8 cellular contexts compared by ENCODE assay signal in the genomic region with DNA sequence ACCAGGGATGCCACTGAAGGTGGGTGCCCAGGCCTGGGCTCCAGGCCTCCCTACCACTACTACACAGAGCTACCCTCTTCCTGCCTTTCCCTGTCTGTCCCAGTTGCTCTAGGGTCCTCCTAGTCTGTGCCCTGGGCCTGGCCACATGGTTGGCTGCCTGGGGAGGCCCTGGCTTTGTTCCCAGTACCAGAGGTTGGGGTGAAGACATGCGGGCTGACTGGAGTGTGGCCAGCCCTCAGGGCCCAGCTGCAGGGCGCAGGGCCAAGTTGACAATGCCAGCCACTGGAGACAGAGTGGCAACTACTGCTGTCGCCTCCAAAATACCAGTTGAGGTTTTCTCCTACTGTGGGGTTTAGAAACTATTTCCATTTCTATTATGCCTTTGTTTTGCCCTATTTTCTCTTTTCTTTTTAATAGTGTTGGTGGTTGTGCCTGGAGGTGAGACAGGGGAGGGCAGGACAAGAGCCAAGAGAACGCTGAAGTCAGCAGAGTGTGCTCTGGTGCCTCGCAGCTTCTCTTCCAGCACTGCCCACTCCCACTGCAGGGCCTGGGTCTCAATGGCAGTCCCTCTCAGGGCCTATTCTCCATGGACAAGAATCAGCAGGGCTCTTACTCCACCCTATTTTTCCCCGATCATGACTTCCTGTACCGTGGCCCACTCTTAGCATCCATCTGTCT. TPM values are rescaled to one million over a fixed set of nuclear protein-coding genes. Genes with fewer than 3 reads are reported as not detected.
DNase-seq lines count a peak whose midpoint lies in the region; ATAC-seq lines count a peak whose summit lies in the region.

No MANE protein-coding gene starts in this region.

- ATAC-seq in GM18858 (IDR thresholded peaks at IDR 0.05; ENCODE audit: unreplicated experiment) (no peak), HG02610 (IDR thresholded peaks at IDR 0.05; ENCODE audit: unreplicated experiment) (no peak)

- H3K27ac ChIP-seq in effector memory CD4-positive, alpha-beta T cell (ENCODE audit: insufficient read depth, low read length, poor library complexity, severe bottlenecking), result no peak overlapping the region

- H3K4me1 ChIP-seq in effector memory CD4-positive, alpha-beta T cell (ENCODE audit: control insufficient read depth, insufficient read depth, low read length, poor library complexity, severe bottlenecking), result no peaks in the 10 kb centered on the region

- no peaks in the 10 kb centered on the region for H3K9me3 ChIP-seq in effector memory CD4-positive, alpha-beta T cell (ENCODE audit: control insufficient read depth, low read length)

- H3K27me3 ChIP-seq in effector memory CD4-positive, alpha-beta T cell (replicated peaks; ENCODE audit: control insufficient read depth, insufficient read depth, low read length, poor library complexity, severe bottlenecking), result no peaks in the 10 kb centered on the region

- in situ Hi-C loops in G401 (cut with HindIII; ENCODE audit: low sequenced_read_pairs), result no loop called here

- H3K4me3 ChIP-seq in effector memory CD4-positive, alpha-beta T cell (ENCODE audit: insufficient read depth, low read depth, low read length, poor library complexity, severe bottlenecking), result no peak overlapping the region

- DNase-seq in G401 (ENCODE audit: low spot score), result peak; percentile 0
- peak; percentile 34 for DNase-seq in NCI-H774 (lab: John Stamatoyannopoulos, UW)
- DNase-seq in epidermal melanocyte (ENCODE audit: insufficient read length, low spot score), result peak; percentile 33
- DNase-seq in renal cortical epithelial cell (ENCODE audit: low read depth), result peak; percentile 26
- DNase-seq in activated CD8-positive, alpha-beta memory T cell treated with anti-CD3 and anti-CD28 coated beads for 24 hours, result no peak
- no peak for DNase-seq in effector memory CD4-positive, alpha-beta T cell

- no peaks in the 10 kb centered on the region for H3K36me3 ChIP-seq in effector memory CD4-positive, alpha-beta T cell (ENCODE audit: control insufficient read depth, insufficient read depth, low read length)

RNA-seq across cellular contexts. Expression of gene XPNPEP2, which starts 32.2 kb away (rescaled TPM):
- total RNA-seq in G401 (2014; rRNA removed; shearing (Covaris generic)), result not detected in 2 replicates
- not detected in 2 replicates for total RNA-seq in renal cortical epithelial cell

RNA-seq across cellular contexts. Expression of gene APLN, which starts 51.8 kb away (rescaled TPM):
- total RNA-seq in G401 (2014; rRNA removed; shearing (Covaris generic)), result not detected in 2 replicates
- 0.17 and 0.60 TPM in 2 replicates for total RNA-seq in renal cortical epithelial cell

Comparison
In these comparisons a context has a peak if more than half of its experiments do, and no peak if none do; other contexts are left out.
1. DNase-seq: peak in G401 (single experiment), NCI-H774 (single experiment), epidermal melanocyte (single experiment) and renal cortical epithelial cell (single experiment); none in activated CD8-positive, alpha-beta memory T cell treated with anti-CD3 and anti-CD28 coated beads for 24 hours (single experiment) and effector memory CD4-positive, alpha-beta T cell (0 of 3).